8 cellular contexts compared by ENCODE assay signal in genomic region chr6:119147101-119148053, GRCh38.
DNase-seq lines count a peak whose midpoint lies in the region; ATAC-seq and TF ChIP-seq lines count a peak whose summit lies in the region.

No MANE protein-coding gene starts in this region.

- DNase-seq in CD8-positive, alpha-beta memory T cell: no peak
- DNase-seq in SW480 (ENCODE audit: low spot score): peak; percentile 86
- DNase-seq in choroid plexus epithelial cell (ENCODE audit: low read depth): peak; percentile 97
- DNase-seq in non-pigmented ciliary epithelial cell (ENCODE audit: low read depth): peak; percentile 95
- DNase-seq in CD4-positive, alpha-beta memory T cell: no peak
- DNase-seq in H7: no peak

- POLR2A ChIA-PET in CD8-positive, alpha-beta memory T cell (lab: Charles Lee): no interaction called here
- POLR2A ChIA-PET in CD4-positive, alpha-beta memory T cell (lab: Charles Lee; ENCODE audit: partially characterized antibody): no interaction called here

- H3K36me3 ChIP-seq in CD8-positive, alpha-beta memory T cell (ENCODE audit: insufficient read depth, low read length): no peaks in the 10 kb centered on the region
- no peaks in the 10 kb centered on the region for H3K36me3 ChIP-seq in CD4-positive, alpha-beta memory T cell (ENCODE audit: insufficient read depth, low read length)
- no peaks in the 10 kb centered on the region for H3K36me3 ChIP-seq in H7 (replicated peaks; ENCODE audit: control insufficient read depth, insufficient read depth, low read length)

- no peaks in the 10 kb centered on the region for H3K9me3 ChIP-seq in CD8-positive, alpha-beta memory T cell (ENCODE audit: low read length)
- no peaks in the 10 kb centered on the region for H3K9me3 ChIP-seq in CD4-positive, alpha-beta memory T cell (ENCODE audit: control insufficient read depth in 1 of 2, low read length in 2 of 2)

- peak overlapping the region in 1 of 7 donors; percentile 32 for H3K4me3 Mint-ChIP-seq in CD8-positive, alpha-beta memory T cell
- no peak overlapping the region for H3K4me3 Mint-ChIP-seq in CD4-positive, alpha-beta memory T cell

- no peaks in the 10 kb centered on the region for H3K4me1 ChIP-seq in CD8-positive, alpha-beta memory T cell (ENCODE audit: insufficient read depth, low read length)
- peaks cover 12% of the 10 kb centered on the region for H3K4me1 ChIP-seq in CD4-positive, alpha-beta memory T cell (ENCODE audit: insufficient read depth, low read length)

- no peaks in the 10 kb centered on the region for H3K27me3 ChIP-seq in CD8-positive, alpha-beta memory T cell (ENCODE audit: insufficient read depth, low read length, poor library complexity, severe bottlenecking)
- H3K27me3 ChIP-seq in CD4-positive, alpha-beta memory T cell (ENCODE audit: insufficient read depth, low read length): no peaks in the 10 kb centered on the region
- no peaks in the 10 kb centered on the region for H3K27me3 ChIP-seq in H7 (ENCODE audit: control insufficient read depth, insufficient read depth, low read length)

- no peak overlapping the region for H3K4me3 ChIP-seq in CD8-positive, alpha-beta memory T cell (ENCODE audit: low read length)
- H3K4me3 ChIP-seq in choroid plexus epithelial cell (ENCODE audit: low read depth, low read length) (no peak overlapping the region), H7 (ENCODE audit: insufficient read depth, low read depth, low read length) (no peak overlapping the region)
- no peak overlapping the region for H3K4me3 ChIP-seq in CD4-positive, alpha-beta memory T cell (ENCODE audit: low read length in 2 of 2)

- intact Hi-C loops in CD4-positive, alpha-beta memory T cell (cut with micrococcal nuclease): no loop called here

- ATAC-seq in GM19395 (IDR thresholded peaks at IDR 0.05; ENCODE audit: unreplicated experiment): peak; percentile 98
- ATAC-seq in HG03432 (IDR thresholded peaks at IDR 0.05; ENCODE audit: unreplicated experiment): peak; percentile 99

- H3K27ac ChIP-seq in CD8-positive, alpha-beta memory T cell (ENCODE audit: low read depth, low read length): peak overlapping the region; percentile 58
- no peak overlapping the region for H3K27ac ChIP-seq in CD4-positive, alpha-beta memory T cell (ENCODE audit: low read depth, low read length)

- peaks cover 0 to 9% (median 0%) of the 10 kb centered on the region in 5 donors for H3K9me3 Mint-ChIP-seq in CD8-positive, alpha-beta memory T cell
- peaks cover 0 to 8% (median 0%) of the 10 kb centered on the region in 8 donors for H3K9me3 Mint-ChIP-seq in CD4-positive, alpha-beta memory T cell

- no peak for TF ChIP-seq CTCF in choroid plexus epithelial cell (conservative IDR thresholded peaks at IDR 0.05; ENCODE audit: low read depth, low read length)

- H3K36me3 Mint-ChIP-seq in CD8-positive, alpha-beta memory T cell: peaks cover 0 to 10% (median 0%) of the 10 kb centered on the region in 3 donors
- H3K36me3 Mint-ChIP-seq in CD4-positive, alpha-beta memory T cell: no peaks in the 10 kb centered on the region

- H3K27me3 Mint-ChIP-seq in CD8-positive, alpha-beta memory T cell: peaks cover 0 to 3% of the 10 kb centered on the region in 2 donors
- H3K27me3 Mint-ChIP-seq in CD4-positive, alpha-beta memory T cell: peaks cover 0 to 4% of the 10 kb centered on the region in 2 donors

- peaks cover 9 to 25% (median 12%) of the 10 kb centered on the region in 3 donors for H3K4me1 Mint-ChIP-seq in CD8-positive, alpha-beta memory T cell
- peaks cover 6 to 10% (median 7%) of the 10 kb centered on the region in 4 donors for H3K4me1 Mint-ChIP-seq in CD4-positive, alpha-beta memory T cell

- CTCF ChIA-PET in CD8-positive, alpha-beta memory T cell (lab: Charles Lee): interaction anchor here (1.3 kb wide), 1 partner anchor 18 kb away, joined by 3 read pairs; no protein-coding TSS in a partner anchor
- CTCF ChIA-PET in CD4-positive, alpha-beta memory T cell (lab: Charles Lee; ENCODE audit: partially characterized antibody): interaction anchor here (0.6 to 2.1 kb wide), 9 partner anchors 16 to 841 kb away, joined by 3 to 5 read pairs (median 4); no protein-coding TSS in a partner anchor

- H3K27ac Mint-ChIP-seq in CD8-positive, alpha-beta memory T cell: peak overlapping the region in 1 of 8 donors; percentile 81
- H3K27ac Mint-ChIP-seq in CD4-positive, alpha-beta memory T cell: peak overlapping the region in 1 of 7 donors; percentile 11

Comparison
In these comparisons a context has a peak if more than half of its experiments do, and no peak if none do; other contexts are left out.
1. DNase-seq: peak in SW480 (single experiment), choroid plexus epithelial cell (single experiment) and non-pigmented ciliary epithelial cell (single experiment); none in CD8-positive, alpha-beta memory T cell (0 of 5), CD4-positive, alpha-beta memory T cell (0 of 5) and H7 (single experiment).